Comparison of ENCODE assay signal across 14 cellular contexts in the genomic region with DNA sequence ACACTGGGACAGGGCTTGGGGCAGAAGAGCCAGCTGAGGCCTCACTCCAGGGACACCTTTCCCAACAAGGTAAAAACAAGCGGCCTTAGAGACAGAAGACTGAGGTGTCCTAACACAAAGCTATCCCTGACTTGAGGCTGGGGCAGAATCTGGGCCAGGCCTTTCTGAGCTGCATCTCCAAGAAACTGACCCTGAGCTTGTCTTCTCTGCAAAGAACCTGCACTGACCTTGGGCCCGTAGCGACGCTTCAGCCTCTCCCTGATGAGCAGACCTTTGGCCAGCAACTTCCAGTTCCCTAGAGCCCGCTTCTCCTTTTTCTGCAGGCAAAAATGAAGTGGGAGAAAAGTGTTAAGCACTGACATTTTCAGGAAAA. TPM values are rescaled to one million over a fixed set of nuclear protein-coding genes. Genes with fewer than 3 reads are reported as not detected.
A peak's percentile ranks its signal among the peaks of the same experiment; 100 is the strongest.
DNase-seq lines count a peak whose midpoint lies in the region; ATAC-seq and TF ChIP-seq lines count a peak whose summit lies in the region.
"Had no signal": no experiment of that assay in that cellular context is flagged by ENCODE, and none has a peak within 500 bp of the region (broad histone marks: within the 10 kb centered on the region; RNA-seq: fewer than 3 reads in every experiment).

No MANE protein-coding gene starts in this region.

- POLR2A ChIA-PET in RWPE1 (lab: Yijun Ruan, JAX; ENCODE audit: low non-redundant PET), result no interaction called here

- 88 to 89% methylated on average over 4 to 5 of the region's 5 CpGs for WGBS in endodermal cell (ENCODE audit: insufficient coverage in 1 of 2, insufficient read length in 1 of 2), 2 experiments

- H3K4me1 ChIP-seq in endodermal cell (ENCODE audit: control insufficient read depth, insufficient read depth, low read length), result peaks cover 10% of the 10 kb centered on the region
- H3K4me1 ChIP-seq in gastrocnemius medialis, result peaks cover 24 to 26% of the 10 kb centered on the region in 2 donors
- peaks cover 11% of the 10 kb centered on the region for H3K4me1 ChIP-seq in colonic mucosa

- H3K4me3 ChIP-seq in endodermal cell (ENCODE audit: low read length), result no peak overlapping the region
- H3K4me3 ChIP-seq in gastrocnemius medialis, result no peak overlapping the region
- no peak overlapping the region for H3K4me3 ChIP-seq in colonic mucosa
- H3K4me3 ChIP-seq: GM12878, smooth muscle cell had no signal

- H3K27ac Mint-ChIP-seq in CD14-positive monocyte (peak overlapping the region; percentile 92 to 100 (median 100)), endodermal cell (peak overlapping the region; percentile 32)

- H3K27me3 Mint-ChIP-seq in CD14-positive monocyte (ENCODE audit: low read depth in 3 of 3) (peaks cover 0 to 4% (median 0%) of the 10 kb centered on the region in 3 donors), endodermal cell (ENCODE audit: insufficient read depth) (no peaks in the 10 kb centered on the region)

- H3K27ac ChIP-seq in RWPE1, result peak overlapping the region; percentile 97
- no peak overlapping the region for H3K27ac ChIP-seq in endodermal cell (ENCODE audit: low read depth, low read length)
- H3K27ac ChIP-seq in gastrocnemius medialis, result peak overlapping the region in 3 of 4 donors; percentile 7 to 97 (median 9)
- no peak overlapping the region for H3K27ac ChIP-seq in colonic mucosa

- peaks cover 47% of the 10 kb centered on the region for H3K4me1 Mint-ChIP-seq in CD14-positive monocyte
- H3K4me1 Mint-ChIP-seq in endodermal cell, result peaks cover 17% of the 10 kb centered on the region

- H3K4me3 Mint-ChIP-seq in CD14-positive monocyte (peak overlapping the region in 1 of 2 donors; percentile 39), endodermal cell (no peak overlapping the region)
- H3K4me3 Mint-ChIP-seq: T-helper 2 cell treated with Interferon-gamma antibody and Interleukin-4, amounts not matched to agents 5 μg/mL and 100 μg/mL, for 36 hours had no signal

- no peak for TF ChIP-seq POLR2A in gastrocnemius medialis (IDR thresholded peaks at IDR 0.05)

- in situ Hi-C loops in gastrocnemius medialis (cut with MboI; ENCODE audit: low sequenced_read_pairs in 4 of 4), result loop anchor here in 1 of 4 donors (25.0 kb wide), 1 partner anchor 915 kb away; the partner anchor contains the start of gene MRPS25

- no peaks in the 10 kb centered on the region for H3K9me3 Mint-ChIP-seq in CD14-positive monocyte
- no peaks in the 10 kb centered on the region for H3K9me3 Mint-ChIP-seq in endodermal cell
- H3K9me3 Mint-ChIP-seq: T-helper 2 cell treated with Interferon-gamma antibody and Interleukin-4, amounts not matched to agents 5 μg/mL and 100 μg/mL, for 36 hours had no signal

- CTCF ChIA-PET in RWPE1 (lab: Yijun Ruan, JAX), result no interaction called here

- ATAC-seq in gastrocnemius medialis (no peak), HG02852 (IDR thresholded peaks at IDR 0.05; ENCODE audit: unreplicated experiment) (no peak)
- ATAC-seq: GM12878 had no signal

- no peak for TF ChIP-seq CTCF in CD14-positive monocyte (IDR thresholded peaks at IDR 0.05)
- TF ChIP-seq CTCF in RWPE1 (conservative IDR thresholded peaks at IDR 0.05; ENCODE audit: low read depth), result no peak
- TF ChIP-seq CTCF in endodermal cell (conservative IDR thresholded peaks at IDR 0.05), result no peak
- TF ChIP-seq CTCF in gastrocnemius medialis (IDR thresholded peaks at IDR 0.05 in 4 of 5, conservative IDR thresholded peaks at IDR 0.05 in 1 of 5), result no peak
- TF ChIP-seq CTCF in colonic mucosa (IDR thresholded peaks at IDR 0.05), result no peak

- peaks cover 44% of the 10 kb centered on the region for H3K36me3 ChIP-seq in endodermal cell (ENCODE audit: control insufficient read depth, insufficient read depth, low read length)
- H3K36me3 ChIP-seq in gastrocnemius medialis, result peaks cover 0 to 38% of the 10 kb centered on the region in 2 donors
- no peaks in the 10 kb centered on the region for H3K36me3 ChIP-seq in colonic mucosa

- H3K9ac ChIP-seq in endodermal cell (ENCODE audit: extremely low read depth, low read length, poor library complexity, severe bottlenecking) (no peak overlapping the region), colonic mucosa (ENCODE audit: low read depth in 2 of 2, low read length in 2 of 2) (no peak overlapping the region)

- intact Hi-C loops in CD14-positive monocyte (cut with micrococcal nuclease) (loop anchor here in 1 of 2 donors (2.0 kb wide), 1 partner anchor 20 kb away; no protein-coding TSS in a partner anchor), gastrocnemius medialis (cut with DNase I; ENCODE audit: low total_unique reads) (no loop called here), colonic mucosa (cut with DNase I) (no loop called here)

- H3K36me3 Mint-ChIP-seq in CD14-positive monocyte, result peaks cover 55 to 56% of the 10 kb centered on the region in 2 donors
- peaks cover 43% of the 10 kb centered on the region for H3K36me3 Mint-ChIP-seq in endodermal cell (ENCODE audit: low read depth)

- H3K9me3 ChIP-seq in endodermal cell (ENCODE audit: control insufficient read depth, low read length) (no peaks in the 10 kb centered on the region), gastrocnemius medialis (no peaks in the 10 kb centered on the region), colonic mucosa (no peaks in the 10 kb centered on the region)

- DNase-seq in CD14-positive monocyte (ENCODE audit: low spot score) (no peak), RWPE1 (ENCODE audit: low spot score) (no peak), endodermal cell (peak; percentile 42), gastrocnemius medialis (no peak), activated gamma-delta T cell (lab: John Stamatoyannopoulos, UW) (no peak), KG1 (lab: John Stamatoyannopoulos, UW) (no peak), colonic mucosa (no peak)
- DNase-seq: KBM-7, NCI-H146, NCI-H524 treated with DMSO at 0.1 percent for 48 hours had no signal

- no peaks in the 10 kb centered on the region for H3K27me3 ChIP-seq in endodermal cell (ENCODE audit: control insufficient read depth, insufficient read depth, low read length, poor library complexity, severe bottlenecking)
- no peaks in the 10 kb centered on the region for H3K27me3 ChIP-seq in gastrocnemius medialis
- H3K27me3 ChIP-seq in colonic mucosa, result no peaks in the 10 kb centered on the region

RNA-seq across cellular contexts. Expression of gene TMEM43, which starts 22.2 kb away (rescaled TPM):
- polyA plus RNA-seq in CD14-positive monocyte, result 10 to 100 TPM; 66.7 to 69.7 TPM
- total RNA-seq in endodermal cell (10 to 100 TPM; 28.9 to 39.3 TPM), gastrocnemius medialis (100 to 1,000 TPM in 1 of 4 donors, 10 to 100 TPM in 3; 68.2 to 128 (median 78.6) TPM), colonic mucosa (10 to 100 TPM; 25.4 to 31.1 TPM)
- polyA plus RNA-seq in endodermal cell (2013, experiment 1 of 2), result 45.4 TPM
- polyA plus RNA-seq in endodermal cell (2013, experiment 2 of 2), result 44.9 TPM

RNA-seq across cellular contexts. Expression of gene CHCHD4, which starts 22.4 kb away (rescaled TPM):
- 10 to 100 TPM; 13.6 to 13.8 TPM for polyA plus RNA-seq in CD14-positive monocyte
- total RNA-seq in endodermal cell, result 10 to 100 TPM; 16.2 to 20.5 TPM
- polyA plus RNA-seq in endodermal cell (2013, experiment 1 of 2), result 16.4 TPM
- 14.7 TPM for polyA plus RNA-seq in endodermal cell (2013, experiment 2 of 2)
- 10 to 100 TPM; 16.2 to 49.4 (median 22.8) TPM for total RNA-seq in gastrocnemius medialis
- total RNA-seq in colonic mucosa, result 10 to 100 TPM; 14.5 to 25.4 TPM

RNA-seq across cellular contexts. Expression of gene XPC, which starts 31.4 kb away (rescaled TPM):
- polyA plus RNA-seq in CD14-positive monocyte, result 10 to 100 TPM; 13.4 to 22.0 TPM
- total RNA-seq in endodermal cell, result 10 to 100 TPM; 33.0 to 40.0 TPM
- polyA plus RNA-seq in endodermal cell (2013, experiment 1 of 2), result 37.6 TPM
- polyA plus RNA-seq in endodermal cell (2013, experiment 2 of 2), result 34.9 TPM
- total RNA-seq in gastrocnemius medialis, result 10 to 100 TPM; 22.0 to 30.6 (median 27.0) TPM
- total RNA-seq in colonic mucosa, result 10 to 100 TPM; 14.7 to 23.3 TPM

RNA-seq across cellular contexts. Expression of gene LSM3, which starts 31.6 kb away (rescaled TPM):
- polyA plus RNA-seq in CD14-positive monocyte, result 10 to 100 TPM; 19.8 to 23.2 TPM
- 10 to 100 TPM; 18.1 to 19.7 TPM for total RNA-seq in endodermal cell
- polyA plus RNA-seq in endodermal cell (2013, experiment 1 of 2), result 21.2 TPM
- 21.9 TPM for polyA plus RNA-seq in endodermal cell (2013, experiment 2 of 2)
- total RNA-seq in gastrocnemius medialis, result 10 to 100 TPM; 11.6 to 16.8 (median 14.2) TPM
- total RNA-seq in colonic mucosa, result 10 to 100 TPM; 12.4 to 16.4 TPM

Comparison
In these comparisons a context has a peak if more than half of its experiments do, and no peak if none do; other contexts are left out.
1. H3K27ac ChIP-seq: peak in RWPE1 (single experiment) and gastrocnemius medialis (3 of 4); none in endodermal cell (single experiment) and colonic mucosa (single experiment).